In the genomic region with DNA sequence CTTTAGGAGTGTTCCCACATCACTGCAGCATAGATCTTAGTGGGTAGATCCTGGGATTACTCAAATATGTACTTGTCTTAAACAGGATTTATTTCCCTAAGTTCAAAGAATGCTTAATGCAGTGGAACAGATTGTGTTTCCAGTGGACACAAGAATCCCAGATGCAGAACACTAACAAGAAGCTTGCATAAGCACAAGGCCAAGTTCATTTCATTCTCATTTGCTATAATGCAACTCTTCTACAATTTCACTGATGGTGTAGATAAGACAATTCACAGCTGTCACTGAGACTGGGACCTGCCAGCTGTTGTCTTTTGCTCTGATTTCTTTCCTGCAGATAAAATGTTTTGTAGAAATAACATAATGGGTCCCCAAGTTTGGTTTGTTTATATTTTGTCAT, we compare ENCODE assay signal across 11 cellular contexts.
"Had no signal": no experiment of that assay in that cellular context is flagged by ENCODE, and none has a peak within 500 bp of the region (broad histone marks: within the 10 kb centered on the region; RNA-seq: fewer than 3 reads in every experiment).

No MANE protein-coding gene starts in this region.

- H3K4me1 ChIP-seq: vagina had no signal

- H3K36me3 ChIP-seq: cardiac muscle cell, esophagus squamous epithelium, heart left ventricle, neutrophil, right atrium auricular region, tibial artery, vagina had no signal

- DNase-seq: activated CD4-positive, alpha-beta T cell treated with anti-CD3 and anti-CD28 coated beads, Interleukin-2, amount 50 U/mL, for 48 hours; activated T-cell treated with anti-CD3 and anti-CD28 coated beads, Interleukin-2, amount 50 U/mL, for 72 hours; esophagus squamous epithelium; heart left ventricle; left ventricle myocardium superior; stimulated activated CD4-positive, alpha-beta T cell treated with anti-CD3 and anti-CD28 coated beads, Interleukin-1b, Interleukin-23, amount 100 ng/mL, for 48 hours; tibial artery had no signal

- H3K9me3 ChIP-seq: esophagus squamous epithelium, heart left ventricle, neutrophil, tibial artery, vagina had no signal

- H3K27me3 ChIP-seq: cardiac muscle cell, esophagus squamous epithelium, heart left ventricle, neutrophil, right atrium auricular region, tibial artery, vagina had no signal

- H3K4me3 ChIP-seq: cardiac muscle cell, esophagus squamous epithelium, heart left ventricle, right atrium auricular region, tibial artery, vagina had no signal

- H3K27ac ChIP-seq: cardiac muscle cell, esophagus squamous epithelium, neutrophil, right atrium auricular region, tibial artery, vagina had no signal
